8 cellular contexts compared by ENCODE assay signal in genomic region chr14:105421723-105422615, GRCh38. TPM values are rescaled to one million over a fixed set of nuclear protein-coding genes. Genes with fewer than 3 reads are reported as not detected.
DNase-seq lines count a peak whose midpoint lies in the region; ATAC-seq and TF ChIP-seq lines count a peak whose summit lies in the region.

No MANE protein-coding gene starts in this region.

- H3K4me1 Mint-ChIP-seq in T-helper 2 cell treated with Interferon-gamma antibody and Interleukin-4, amounts not matched to agents 5 μg/mL and 100 μg/mL, for 36 hours (ENCODE audit: low read depth) = peaks cover 15% of the 10 kb centered on the region
- peaks cover 25% of the 10 kb centered on the region for H3K4me1 Mint-ChIP-seq in activated CD4-positive, alpha-beta memory T cell treated with anti-CD3 and anti-CD28 coated beads, Interleukin-2, amount 10 ng/mL, durations not matched to agents 7 days and 5 days
- H3K4me1 Mint-ChIP-seq in stimulated activated naive CD8-positive, alpha-beta T cell treated with anti-CD3 and anti-CD28 coated beads, Interleukin-15, amount 100 ng/mL, for 72 hours = peaks cover 45% of the 10 kb centered on the region

- DNase-seq in T-helper 2 cell treated with Interferon-gamma antibody and Interleukin-4, amounts not matched to agents 5 μg/mL and 100 μg/mL, for 36 hours (ENCODE audit: low spot score) = no peak
- DNase-seq in T-helper 2 cell = no peak
- no peak for DNase-seq in activated CD4-positive, alpha-beta memory T cell treated with anti-CD3 and anti-CD28 coated beads, Interleukin-2, amount 10 ng/mL, durations not matched to agents 7 days and 5 days
- no peak for DNase-seq in left ventricle myocardium inferior
- DNase-seq in stimulated activated naive CD8-positive, alpha-beta T cell treated with anti-CD3 and anti-CD28 coated beads, Interleukin-15, amount 100 ng/mL, for 72 hours = no peak
- no peak for DNase-seq in HPDE6-E6E7 (ENCODE audit: extremely low spot score)
- no peak for DNase-seq in HT-29 (ENCODE audit: low spot score)

- no peak for TF ChIP-seq CTCF in left ventricle myocardium inferior (IDR thresholded peaks at IDR 0.05; ENCODE audit: borderline replicate concordance)

- intact Hi-C loops in left ventricle myocardium inferior (cut with micrococcal nuclease) = no loop called here

- H3K27me3 ChIP-seq in left ventricle myocardium inferior (ENCODE audit: low read depth) = no peaks in the 10 kb centered on the region

- peaks cover 18% of the 10 kb centered on the region for H3K36me3 Mint-ChIP-seq in T-helper 2 cell treated with Interferon-gamma antibody and Interleukin-4, amounts not matched to agents 5 μg/mL and 100 μg/mL, for 36 hours (ENCODE audit: low read depth)
- H3K36me3 Mint-ChIP-seq in activated CD4-positive, alpha-beta memory T cell treated with anti-CD3 and anti-CD28 coated beads, Interleukin-2, amount 10 ng/mL, durations not matched to agents 7 days and 5 days (ENCODE audit: low read depth) = peaks cover 13% of the 10 kb centered on the region

- H3K4me3 Mint-ChIP-seq in T-helper 2 cell treated with Interferon-gamma antibody and Interleukin-4, amounts not matched to agents 5 μg/mL and 100 μg/mL, for 36 hours = peak overlapping the region; percentile 94
- peak overlapping the region; percentile 85 for H3K4me3 Mint-ChIP-seq in activated CD4-positive, alpha-beta memory T cell treated with anti-CD3 and anti-CD28 coated beads, Interleukin-2, amount 10 ng/mL, durations not matched to agents 7 days and 5 days
- H3K4me3 Mint-ChIP-seq in stimulated activated naive CD8-positive, alpha-beta T cell treated with anti-CD3 and anti-CD28 coated beads, Interleukin-15, amount 100 ng/mL, for 72 hours = peak overlapping the region; percentile 96 to 98

- CTCF ChIA-PET in activated CD4-positive, alpha-beta memory T cell treated with anti-CD3 and anti-CD28 coated beads, Interleukin-2, amount 10 ng/mL, durations not matched to agents 7 days and 5 days (lab: Charles Lee) = interaction anchor here (0.9 kb wide), 1 partner anchor 50 kb away, joined by 3 read pairs; no protein-coding TSS in a partner anchor

- peaks cover under 1% of the 10 kb centered on the region for H3K9me3 ChIP-seq in left ventricle myocardium inferior (replicated peaks)

- no peaks in the 10 kb centered on the region for H3K9me3 Mint-ChIP-seq in T-helper 2 cell treated with Interferon-gamma antibody and Interleukin-4, amounts not matched to agents 5 μg/mL and 100 μg/mL, for 36 hours
- H3K9me3 Mint-ChIP-seq in activated CD4-positive, alpha-beta memory T cell treated with anti-CD3 and anti-CD28 coated beads, Interleukin-2, amount 10 ng/mL, durations not matched to agents 7 days and 5 days = no peaks in the 10 kb centered on the region
- H3K9me3 Mint-ChIP-seq in stimulated activated naive CD8-positive, alpha-beta T cell treated with anti-CD3 and anti-CD28 coated beads, Interleukin-15, amount 100 ng/mL, for 72 hours = no peaks in the 10 kb centered on the region

- peak overlapping the region; percentile 82 for H3K27ac Mint-ChIP-seq in T-helper 2 cell treated with Interferon-gamma antibody and Interleukin-4, amounts not matched to agents 5 μg/mL and 100 μg/mL, for 36 hours
- H3K27ac Mint-ChIP-seq in activated CD4-positive, alpha-beta memory T cell treated with anti-CD3 and anti-CD28 coated beads, Interleukin-2, amount 10 ng/mL, durations not matched to agents 7 days and 5 days = peak overlapping the region; percentile 47
- H3K27ac Mint-ChIP-seq in stimulated activated naive CD8-positive, alpha-beta T cell treated with anti-CD3 and anti-CD28 coated beads, Interleukin-15, amount 100 ng/mL, for 72 hours = peak overlapping the region; percentile 98 to 99

- POLR2A ChIA-PET in activated CD4-positive, alpha-beta memory T cell treated with anti-CD3 and anti-CD28 coated beads, Interleukin-2, amount 10 ng/mL, durations not matched to agents 7 days and 5 days (lab: Charles Lee) = interaction anchor here (1.7 kb wide), 1 partner anchor 24 kb away, joined by 6 read pairs; no protein-coding TSS in a partner anchor

- H3K36me3 ChIP-seq in left ventricle myocardium inferior = peaks cover 6% of the 10 kb centered on the region

- peak overlapping the region; percentile 82 for H3K4me3 ChIP-seq in left ventricle myocardium inferior

- H3K27me3 Mint-ChIP-seq in T-helper 2 cell treated with Interferon-gamma antibody and Interleukin-4, amounts not matched to agents 5 μg/mL and 100 μg/mL, for 36 hours (ENCODE audit: low read depth) = no peaks in the 10 kb centered on the region
- H3K27me3 Mint-ChIP-seq in activated CD4-positive, alpha-beta memory T cell treated with anti-CD3 and anti-CD28 coated beads, Interleukin-2, amount 10 ng/mL, durations not matched to agents 7 days and 5 days = peaks cover 2% of the 10 kb centered on the region
- no peaks in the 10 kb centered on the region for H3K27me3 Mint-ChIP-seq in stimulated activated naive CD8-positive, alpha-beta T cell treated with anti-CD3 and anti-CD28 coated beads, Interleukin-15, amount 100 ng/mL, for 72 hours

- peak overlapping the region; percentile 87 for H3K27ac ChIP-seq in left ventricle myocardium inferior (replicated peaks)

- H3K4me1 ChIP-seq in left ventricle myocardium inferior = peaks cover 57% of the 10 kb centered on the region

- peak; percentile 14 for ATAC-seq in stimulated activated naive CD8-positive, alpha-beta T cell treated with anti-CD3 and anti-CD28 coated beads, Interleukin-15, amount 100 ng/mL, for 72 hours
- ATAC-seq in HG02759 (IDR thresholded peaks at IDR 0.05; ENCODE audit: unreplicated experiment) = no peak

RNA-seq across cellular contexts. Expression of gene MTA1, which starts 2.3 kb away (rescaled TPM):
- total RNA-seq in activated CD4-positive, alpha-beta memory T cell treated with anti-CD3 and anti-CD28 coated beads, Interleukin-2, amount 10 ng/mL, durations not matched to agents 7 days and 5 days = 100 to 1,000 TPM in 1 of 2 experiments, 10 to 100 TPM in 1; 98.5 to 103 TPM
- 192 TPM for total RNA-seq in left ventricle myocardium inferior
- total RNA-seq in HT-29 (2014; rRNA removed; shearing (Covaris generic)) = 120 and 136 TPM in 2 replicates

RNA-seq across cellular contexts. Expression of gene TEX22, which starts 23.6 kb away (rescaled TPM):
- 1 to 10 TPM; 2.6 to 4.4 TPM for total RNA-seq in activated CD4-positive, alpha-beta memory T cell treated with anti-CD3 and anti-CD28 coated beads, Interleukin-2, amount 10 ng/mL, durations not matched to agents 7 days and 5 days
- total RNA-seq in left ventricle myocardium inferior = 0.99 TPM
- total RNA-seq in HT-29 (2014; rRNA removed; shearing (Covaris generic)) = not detected in 2 replicates

RNA-seq across cellular contexts. Expression of gene CRIP2, which starts 52.7 kb away (rescaled TPM):
- 1 to 10 TPM; 1.8 to 1.9 TPM for total RNA-seq in activated CD4-positive, alpha-beta memory T cell treated with anti-CD3 and anti-CD28 coated beads, Interleukin-2, amount 10 ng/mL, durations not matched to agents 7 days and 5 days
- total RNA-seq in left ventricle myocardium inferior = 1,068 TPM
- total RNA-seq in HT-29 (2014; rRNA removed; shearing (Covaris generic)) = 267 and 274 TPM in 2 replicates

Comparison
In these comparisons a context has a peak if more than half of its experiments do, and no peak if none do; other contexts are left out.
1. H3K27ac Mint-ChIP-seq: peak in every context shown above with its lines; median percentile 98 in stimulated activated naive CD8-positive, alpha-beta T cell treated with anti-CD3 and anti-CD28 coated beads, Interleukin-15, amount 100 ng/mL, for 72 hours; 82 in T-helper 2 cell treated with Interferon-gamma antibody and Interleukin-4, amounts not matched to agents 5 μg/mL and 100 μg/mL, for 36 hours; 47 in activated CD4-positive, alpha-beta memory T cell treated with anti-CD3 and anti-CD28 coated beads, Interleukin-2, amount 10 ng/mL, durations not matched to agents 7 days and 5 days.
2. RNA of gene CRIP2, which starts 52.7 kb away (total RNA-seq): 1,068 TPM in left ventricle myocardium inferior (single experiment) and 267 to 274 TPM in HT-29; 1.8 to 1.9 TPM in activated CD4-positive, alpha-beta memory T cell treated with anti-CD3 and anti-CD28 coated beads, Interleukin-2, amount 10 ng/mL, durations not matched to agents 7 days and 5 days; every median in the first group is over 10 times any median in the second.
3. Peak in every context shown above with its lines, with median percentiles within 50 percentile points of each other: H3K4me3 Mint-ChIP-seq.